In the genomic region with DNA sequence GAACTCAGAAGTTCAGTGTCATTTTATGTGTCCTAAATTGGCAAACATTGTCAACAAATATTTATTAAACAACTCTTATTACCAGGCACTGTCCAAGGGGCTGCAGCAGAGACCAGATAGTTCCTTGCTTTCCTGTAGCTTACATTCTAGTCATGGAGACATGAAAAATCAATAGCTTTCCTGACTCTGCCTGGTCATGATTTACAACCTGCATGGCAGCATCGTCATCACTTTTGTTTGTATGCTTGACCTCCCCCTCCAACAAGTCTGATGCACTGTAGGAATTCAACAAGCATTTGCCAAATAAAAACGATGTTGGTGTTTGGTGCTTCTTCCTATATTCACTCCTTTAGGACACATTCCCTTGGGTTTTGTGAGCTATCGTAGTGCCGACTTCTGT, we compare ENCODE assay signal across 20 cellular contexts.
DNase-seq lines count a peak whose midpoint lies in the region; TF ChIP-seq lines count a peak whose summit lies in the region.
"Had no signal": no experiment of that assay in that cellular context is flagged by ENCODE, and none has a peak within 500 bp of the region (broad histone marks: within the 10 kb centered on the region; RNA-seq: fewer than 3 reads in every experiment).

No MANE protein-coding gene starts in this region.

- H3K4me3 ChIP-seq in breast epithelium: no peak overlapping the region
- H3K4me3 ChIP-seq in esophagus squamous epithelium: no peak overlapping the region
- no peak overlapping the region for H3K4me3 ChIP-seq in transverse colon
- H3K4me3 ChIP-seq: mucosa of descending colon, tibial nerve had no signal

- no peak for TF ChIP-seq CTCF in breast epithelium (IDR thresholded peaks at IDR 0.05)
- no peak for TF ChIP-seq CTCF in MCF 10A (IDR thresholded peaks at IDR 0.05; ENCODE audit: unreplicated experiment)
- TF ChIP-seq CTCF in esophagus squamous epithelium (IDR thresholded peaks at IDR 0.05): no peak
- no peak for TF ChIP-seq CTCF in nephron (IDR thresholded peaks at IDR 0.05; ENCODE audit: unreplicated experiment in 3 of 3)
- TF ChIP-seq CTCF in transverse colon (IDR thresholded peaks at IDR 0.05): no peak
- TF ChIP-seq CTCF in GM13977 (IDR thresholded peaks at IDR 0.05; ENCODE audit: extremely low read depth, insufficient read depth, missing control alignments): no peak

- H3K9me3 ChIP-seq in breast epithelium: no peaks in the 10 kb centered on the region
- no peaks in the 10 kb centered on the region for H3K9me3 ChIP-seq in esophagus squamous epithelium
- no peaks in the 10 kb centered on the region for H3K9me3 ChIP-seq in transverse colon
- H3K9me3 ChIP-seq: mucosa of descending colon, tibial nerve had no signal

- no peaks in the 10 kb centered on the region for H3K36me3 ChIP-seq in breast epithelium
- peaks cover 0 to 6% (median 0%) of the 10 kb centered on the region in 3 donors for H3K36me3 ChIP-seq in esophagus squamous epithelium
- no peaks in the 10 kb centered on the region for H3K36me3 ChIP-seq in transverse colon

- H3K27me3 ChIP-seq in breast epithelium: no peaks in the 10 kb centered on the region
- H3K27me3 ChIP-seq in esophagus squamous epithelium: no peaks in the 10 kb centered on the region
- H3K27me3 ChIP-seq in transverse colon: no peaks in the 10 kb centered on the region
- H3K27me3 ChIP-seq: tibial nerve had no signal

- H3K4me3 Mint-ChIP-seq in MCF 10A (ENCODE audit: unreplicated experiment): no peak overlapping the region
- peak overlapping the region in 2 of 3 experiments; percentile 9 to 41 for H3K4me3 Mint-ChIP-seq in nephron
- H3K4me3 Mint-ChIP-seq: activated T-cell treated with anti-CD3 and anti-CD28 coated beads, Interleukin-2, amount 50 U/mL, for 24 hours; T-cell had no signal

- H3K27ac ChIP-seq in breast epithelium (peak overlapping the region; percentile 85 to 88), esophagus squamous epithelium (peak overlapping the region in 3 of 4 donors; percentile 80 to 85 (median 81)), transverse colon (peak overlapping the region; percentile 74 to 84 (median 84))

- no peak for TF ChIP-seq EP300 in transverse colon (IDR thresholded peaks at IDR 0.05; ENCODE audit: low read depth)

- peaks cover 18% of the 10 kb centered on the region for H3K36me3 Mint-ChIP-seq in MCF 10A (ENCODE audit: insufficient read depth, unreplicated experiment)
- peaks cover 3% of the 10 kb centered on the region for H3K36me3 Mint-ChIP-seq in nephron (ENCODE audit: low read depth)
- H3K36me3 Mint-ChIP-seq: activated naive CD4-positive, alpha-beta T cell treated with anti-CD3 and anti-CD28 coated beads, Interleukin-2, amount 50 U/mL, for 72 hours had no signal

- intact Hi-C loops in breast epithelium (cut with DNase I; ENCODE audit: low total_unique reads): no loop called here
- intact Hi-C loops in MCF 10A (cut with micrococcal nuclease): no loop called here
- intact Hi-C loops in esophagus squamous epithelium (cut with DNase I): no loop called here
- intact Hi-C loops in transverse colon (cut with DNase I; ENCODE audit: low total_unique reads): loop anchor here (10.0 kb wide), 2 partner anchors 58 to 122 kb away; partner anchors contain the start of gene ZFP36L2

- TF ChIP-seq POLR2A in breast epithelium (IDR thresholded peaks at IDR 0.05): no peak
- TF ChIP-seq POLR2A in esophagus squamous epithelium (IDR thresholded peaks at IDR 0.05): no peak
- no peak for TF ChIP-seq POLR2A in transverse colon (IDR thresholded peaks at IDR 0.05)

- H3K27me3 Mint-ChIP-seq in MCF 10A (ENCODE audit: insufficient read depth, unreplicated experiment): no peaks in the 10 kb centered on the region
- no peaks in the 10 kb centered on the region for H3K27me3 Mint-ChIP-seq in nephron (ENCODE audit: low read depth)
- H3K27me3 Mint-ChIP-seq: activated T-cell treated with anti-CD3 and anti-CD28 coated beads, Interleukin-2, amount 50 U/mL, for 24 hours; T-cell had no signal

- H3K9me3 Mint-ChIP-seq in MCF 10A (ENCODE audit: unreplicated experiment) (no peaks in the 10 kb centered on the region), nephron (no peaks in the 10 kb centered on the region)
- H3K9me3 Mint-ChIP-seq: activated naive CD4-positive, alpha-beta T cell treated with anti-CD3 and anti-CD28 coated beads, Interleukin-2, amount 50 U/mL, for 72 hours; activated T-cell treated with anti-CD3 and anti-CD28 coated beads, Interleukin-2, amount 50 U/mL, for 24 hours; T-cell had no signal

- in situ Hi-C loops in transverse colon (cut with MboI; ENCODE audit: low pct_ligation_motif_present in 1 of 4, low pct_unique_long_range_greater_than_20kb in 1 of 4, low sequenced_read_pairs in 3 of 4): no loop called here
- in situ Hi-C loops in GM13977 (cut with MboI; ENCODE audit: low pct_unique_long_range_greater_than_20kb, low sequenced_read_pairs, unreplicated experiment): no loop called here

- peaks cover 11 to 17% of the 10 kb centered on the region in 2 donors for H3K4me1 ChIP-seq in breast epithelium
- peaks cover 17 to 90% (median 36%) of the 10 kb centered on the region in 3 donors for H3K4me1 ChIP-seq in esophagus squamous epithelium
- peaks cover 37 to 81% (median 57%) of the 10 kb centered on the region in 4 donors for H3K4me1 ChIP-seq in transverse colon

- peaks cover 11% of the 10 kb centered on the region for H3K4me1 Mint-ChIP-seq in MCF 10A (ENCODE audit: insufficient read depth, unreplicated experiment)
- peaks cover 91% of the 10 kb centered on the region for H3K4me1 Mint-ChIP-seq in nephron

- H3K27ac Mint-ChIP-seq in MCF 10A (ENCODE audit: low read depth, unreplicated experiment) (no peak overlapping the region), nephron (peak overlapping the region; percentile 98 to 99 (median 99))
- H3K27ac Mint-ChIP-seq: activated T-cell treated with anti-CD3 and anti-CD28 coated beads, Interleukin-2, amount 50 U/mL, for 24 hours; T-cell had no signal

- WGBS in esophagus squamous epithelium, 2 donors: 74 to 83% methylated on average over 2 to 4 of the region's 4 CpGs
- WGBS in transverse colon (ENCODE audit: low coverage in 1 of 2), 2 donors: 73 to 78% methylated on average over 3 to 4 of the region's 4 CpGs

- CTCF ChIA-PET in MCF 10A (lab: Yijun Ruan, JAX): no interaction called here

- POLR2A ChIA-PET in MCF 10A (lab: Yijun Ruan, JAX): interaction anchor here (0.7 kb wide), 1 partner anchor 25 kb away, joined by 3 read pairs; no protein-coding TSS in a partner anchor

- DNase-seq in breast epithelium (ENCODE audit: low spot score in 2 of 2) (no peak), MCF 10A (ENCODE audit: unreplicated experiment) (no peak), esophagus squamous epithelium (lab: John Stamatoyannopoulos, UW) (no peak), transverse colon (no peak), NCI-H446 (lab: John Stamatoyannopoulos, UW) (no peak), globus pallidus (ENCODE audit: low spot score) (no peak), GM13977 (ENCODE audit: low spot score) (no peak)
- DNase-seq: activated CD4-positive, alpha-beta T cell treated with anti-CD3 and anti-CD28 coated beads, Interleukin-2, amount 50 U/mL, for 48 hours; activated T-cell treated with anti-CD3 and anti-CD28 coated beads, Interleukin-2, amount 50 U/mL, for 24 hours; C1 segment of cervical spinal cord; erythroblast; GF-D8; mucosa of descending colon; NCI-H226; nucleus accumbens; small intestine; T-cell had no signal

- no TSS peak for BruUV-seq in MCF 10A (replicated peaks; lab: Mats Ljungman, UMichigan)
